12 cellular contexts compared by ENCODE assay signal in genomic region chr2:202847693-202848524, GRCh38.
DNase-seq lines count a peak whose midpoint lies in the region; ATAC-seq and FAIRE-seq lines count a peak whose summit lies in the region.
"Had no signal": no experiment of that assay in that cellular context is flagged by ENCODE, and none has a peak within 500 bp of the region (broad histone marks: within the 10 kb centered on the region; RNA-seq: fewer than 3 reads in every experiment).

No MANE protein-coding gene starts in this region.

- peak; percentile 85 for FAIRE-seq in GM18507 (lab: Jason Lieb, UNC)
- FAIRE-seq in urothelium cell line (lab: Jason Lieb, UNC): no peak
- FAIRE-seq: astrocyte had no signal

- DNase-seq in GM18507 (ENCODE audit: extremely low spot score, insufficient read length, low read depth) (peak; percentile 23), SIG-M5 treated with dmso at 0.1 percent for 504 hours (lab: John Stamatoyannopoulos, UW; ENCODE audit: unreplicated experiment) (peak; percentile 45), urothelium cell line (ENCODE audit: low spot score) (no peak), GF-D8 (lab: John Stamatoyannopoulos, UW) (no peak)
- DNase-seq in activated CD4-positive, alpha-beta T cell treated with anti-CD3 and anti-CD28 coated beads, Interleukin-2, amount 50 U/mL, for 48 hours: no peak
- DNase-seq: activated CD8-positive, alpha-beta memory T cell treated with anti-CD3 and anti-CD28 coated beads for 24 hours; activated effector memory CD4-positive, alpha-beta T cell treated with Interleukin-2 at 50 U/mL for 16 hours had no signal

- ATAC-seq in GM21576 (IDR thresholded peaks at IDR 0.05; ENCODE audit: unreplicated experiment) (peak; percentile 91), HG03439 (IDR thresholded peaks at IDR 0.05; ENCODE audit: unreplicated experiment) (peak; percentile 81), HG03196 (IDR thresholded peaks at IDR 0.05; ENCODE audit: unreplicated experiment) (no peak)
- ATAC-seq: esophagus mucosa had no signal

Comparison
In these comparisons a context has a peak if more than half of its experiments do, and no peak if none do; other contexts are left out.
1. DNase-seq: peak in GM18507 (single experiment) and SIG-M5 treated with dmso at 0.1 percent for 504 hours (single experiment); none in urothelium cell line (single experiment), GF-D8 (single experiment) and activated CD4-positive, alpha-beta T cell treated with anti-CD3 and anti-CD28 coated beads, Interleukin-2, amount 50 U/mL, for 48 hours (0 of 2).